8 cellular contexts compared by ENCODE assay signal in genomic region chr2:102240640-102241370, GRCh38. TPM values are rescaled to one million over a fixed set of nuclear protein-coding genes. Genes with fewer than 3 reads are reported as not detected.
DNase-seq lines count a peak whose midpoint lies in the region; ATAC-seq, FAIRE-seq and TF ChIP-seq lines count a peak whose summit lies in the region.

No MANE protein-coding gene starts in this region.

- H3K9me3 ChIP-seq in heart left ventricle (no peaks in the 10 kb centered on the region), psoas muscle (no peaks in the 10 kb centered on the region)

- DNase-seq in HFFc6, result peak; percentile 90
- peak; percentile 84 for DNase-seq in NAMALWA (ENCODE audit: low spot score)
- DNase-seq in SW 1271 (lab: John Stamatoyannopoulos, UW), result peak; percentile 56 to 85
- DNase-seq in activated naive CD8-positive, alpha-beta T cell treated with anti-CD3 and anti-CD28 coated beads, Interleukin-2, amount 50 U/mL, for 16 hours (ENCODE audit: low read depth, low spot score), result peak; percentile 71
- DNase-seq in heart left ventricle, result peak; percentile 91 to 95 (median 92)
- DNase-seq in psoas muscle, result peak; percentile 90 to 96
- peak; percentile 92 for DNase-seq in urothelium cell line (ENCODE audit: low spot score)

- intact Hi-C loops in heart left ventricle (cut with DNase I) (loop anchor here (1.0 to 10.0 kb wide), 12 partner anchors 54 to 359 kb away; partner anchors contain the start of genes IL1RL2 (in 4 of the 10) and IL18R1 (in 1 of the 10)), psoas muscle (cut with DNase I) (loop anchor here (1.0 to 10.0 kb wide), 4 partner anchors 54 to 346 kb away; partner anchors contain the start of gene IL1RL2 (in 1 of the 2))

- H3K36me3 ChIP-seq in heart left ventricle (no peaks in the 10 kb centered on the region), psoas muscle (ENCODE audit: insufficient read depth in 1 of 2, low read depth in 1 of 2) (no peaks in the 10 kb centered on the region)

- WGBS in heart left ventricle, 4 donors, result 12 to 23% (median 18%) methylated on average over 9 to 22 of the region's 22 CpGs
- 11 to 19% (median 13%) methylated on average over 22 of the region's 22 CpGs for WGBS in psoas muscle, 3 donors

- H3K4me1 ChIP-seq in heart left ventricle, result peaks cover 0 to 29% (median 11%) of the 10 kb centered on the region in 12 donors
- no peaks in the 10 kb centered on the region for H3K4me1 ChIP-seq in psoas muscle

- FAIRE-seq in urothelium cell line (lab: Jason Lieb, UNC), result no peak

- H3K27me3 Mint-ChIP-seq in HFFc6 (ENCODE audit: insufficient read depth), result peaks cover 5% of the 10 kb centered on the region

- TF ChIP-seq CTCF in GM12801 (IDR thresholded peaks at IDR 0.05; ENCODE audit: extremely low read depth, insufficient read length) (peak; percentile 25), HFFc6 (IDR thresholded peaks at IDR 0.05) (peak; percentile 100), heart left ventricle (IDR thresholded peaks at IDR 0.05) (peak; percentile 97 to 100 (median 99)), psoas muscle (IDR thresholded peaks at IDR 0.05) (peak; percentile 99)

- H3K36me3 Mint-ChIP-seq in HFFc6 (ENCODE audit: low read depth), result no peaks in the 10 kb centered on the region

- peak overlapping the region; percentile 77 for H3K4me3 Mint-ChIP-seq in HFFc6

- ATAC-seq in heart left ventricle (peak; percentile 89 to 96 (median 94)), psoas muscle (peak; percentile 96 to 99 (median 98))

- H3K4me3 ChIP-seq in heart left ventricle (peak overlapping the region in 6 of 12 donors; percentile 5 to 33 (median 16)), psoas muscle (no peak overlapping the region)

- H3K4me1 Mint-ChIP-seq in HFFc6 (ENCODE audit: low read depth), result peaks cover 52% of the 10 kb centered on the region

- H3K27ac ChIP-seq in heart left ventricle, result peak overlapping the region; percentile 58 to 88 (median 79)
- H3K27ac ChIP-seq in psoas muscle, result peak overlapping the region; percentile 41

- H3K9me3 Mint-ChIP-seq in HFFc6, result no peaks in the 10 kb centered on the region

- peak overlapping the region; percentile 78 for H3K27ac Mint-ChIP-seq in HFFc6

- peak in 1 of 2 donors; percentile 23 for TF ChIP-seq POLR2A in heart left ventricle (IDR thresholded peaks at IDR 0.05)

- H3K27me3 ChIP-seq in heart left ventricle (peaks cover 0 to 2% (median 0%) of the 10 kb centered on the region in 9 donors), psoas muscle (ENCODE audit: insufficient read depth in 3 of 3, low read length in 2 of 3) (no peaks in the 10 kb centered on the region)

RNA-seq across cellular contexts. Expression of gene IL1RL2, which starts 54.0 kb away (rescaled TPM):
- total RNA-seq in HFFc6 (2021; fragmentation: NEBNext Ultra II Directional; extraction: Animal tissue kit (Norgen Biotek cat#: 25700)), result not detected
- total RNA-seq in heart left ventricle (under 1 TPM in 5 of 9 donors, not detected in 4; 0.30 to 0.75 (median 0.56) TPM), psoas muscle (under 1 TPM; 0.40 to 0.74 (median 0.56) TPM)
- polyA plus RNA-seq in heart left ventricle (under 1 TPM in 1 of 2 donors, not detected in 1; 0.22 TPM), psoas muscle (under 1 TPM; 0.27 to 0.74 (median 0.30) TPM)

Comparison
In these comparisons a context has a peak if more than half of its experiments do, and no peak if none do; other contexts are left out.
1. CTCF ChIP-seq: peak in every context shown above with its lines; median percentile 100 in HFFc6; 99 in heart left ventricle; 99 in psoas muscle; 25 in GM12801.